In genomic region chr5:9737265-9737664, GRCh38 we compare ENCODE assay signal across 9 cellular contexts.
"Had no signal": no experiment of that assay in that cellular context is flagged by ENCODE, and none has a peak within 500 bp of the region (broad histone marks: within the 10 kb centered on the region; RNA-seq: fewer than 3 reads in every experiment).

No MANE protein-coding gene starts in this region.

- H3K4me3 Mint-ChIP-seq: HFFc6 had no signal

- H3K4me3 ChIP-seq: GM23248, HAP-1, K562 had no signal

- H3K4me1 ChIP-seq: HAP-1 had no signal

- ATAC-seq: HCT116, HepG2, K562 had no signal

- DNase-seq: GM23248, GOT3, H7, HFFc6 had no signal

- H3K27ac Mint-ChIP-seq: HFFc6 had no signal

- H3K36me3 ChIP-seq: HAP-1 had no signal

- H3K9ac ChIP-seq: GM23248 had no signal

- H3K27ac ChIP-seq: GM23248, HL-60 had no signal

- H3K9me3 Mint-ChIP-seq: HFFc6 had no signal
